ENCODE assay signal across 22 cellular contexts in genomic region chr4:8128096-8128856, GRCh38. TPM values are rescaled to one million over a fixed set of nuclear protein-coding genes. Genes with fewer than 3 reads are reported as not detected.
DNase-seq lines count a peak whose midpoint lies in the region; ATAC-seq, FAIRE-seq and TF ChIP-seq lines count a peak whose summit lies in the region.
"Had no signal": no experiment of that assay in that cellular context is flagged by ENCODE, and none has a peak within 500 bp of the region (broad histone marks: within the 10 kb centered on the region; RNA-seq: fewer than 3 reads in every experiment).

No MANE protein-coding gene starts in this region.

- TF ChIP-seq CTCF in dorsolateral prefrontal cortex (IDR thresholded peaks at IDR 0.05 in 54 of 56, conservative IDR thresholded peaks at IDR 0.05 in 2 of 56; ENCODE audit: low read depth in 1 of 56, partially characterized antibody in 56 of 56), result no peak

- peak in 2 of 3 donors; percentile 5 to 38 for DNase-seq in right cardiac atrium
- DNase-seq in Right ventricle myocardium superior, result no peak
- DNase-seq in SHP77 treated with DMSO at 0.1 percent for 48 hours (lab: John Stamatoyannopoulos, UW), result peak; percentile 61
- peak; percentile 65 for DNase-seq in iPS-NIHi11 (ENCODE audit: low spot score)
- DNase-seq in small intestine, result peak; percentile 45
- no peak for DNase-seq in dorsolateral prefrontal cortex
- DNase-seq in foreskin melanocyte, result no peak
- DNase-seq: activated CD4-positive, alpha-beta T cell treated with anti-CD3 and anti-CD28 coated beads, Interleukin-2, amount 50 U/mL, for 48 hours; activated naive CD4-positive, alpha-beta T cell treated with Interleukin-2 at 50 U/mL for 16 hours; amniotic stem cell; C1 segment of cervical spinal cord; NCI-H1105; NCI-H2107; NCI-H524 treated with DMSO at 0.1 percent for 48 hours; stimulated activated naive CD4-positive, alpha-beta T cell treated with Interleukin-2 at 50 U/mL for 16 hours; T-helper 2 cell had no signal

- H3K27ac ChIP-seq in right cardiac atrium (ENCODE audit: low read length), result no peak overlapping the region
- no peak overlapping the region for H3K27ac ChIP-seq in small intestine (ENCODE audit: low read depth in 1 of 2, low read length in 1 of 2)
- H3K27ac ChIP-seq in dorsolateral prefrontal cortex, result no peak overlapping the region
- H3K27ac ChIP-seq: cardiac muscle cell, SJCRH30 had no signal

- H3K4me1 ChIP-seq in right cardiac atrium (ENCODE audit: control insufficient read depth, insufficient read depth, low read length), result peaks cover 3% of the 10 kb centered on the region
- no peaks in the 10 kb centered on the region for H3K4me1 ChIP-seq in small intestine (ENCODE audit: control insufficient read depth in 2 of 2, insufficient read depth in 1 of 2, low read depth in 1 of 2, low read length in 1 of 2)

- intact Hi-C loops in right cardiac atrium (cut with DNase I), result no loop called here
- intact Hi-C loops in Right ventricle myocardium superior (cut with DNase I), result no loop called here
- intact Hi-C loops in dorsolateral prefrontal cortex (cut with DNase I), result no loop called here

- no peaks in the 10 kb centered on the region for H3K36me3 ChIP-seq in small intestine (ENCODE audit: control insufficient read depth in 2 of 2, insufficient read depth in 2 of 2, low read length in 2 of 2)
- H3K36me3 ChIP-seq: cardiac muscle cell, SJCRH30 had no signal

- H3K27me3 ChIP-seq in right cardiac atrium (ENCODE audit: control insufficient read depth, insufficient read depth) (no peaks in the 10 kb centered on the region), small intestine (ENCODE audit: control insufficient read depth in 2 of 2, insufficient read depth in 2 of 2, low read length in 2 of 2) (no peaks in the 10 kb centered on the region), dorsolateral prefrontal cortex (no peaks in the 10 kb centered on the region)
- H3K27me3 ChIP-seq: cardiac muscle cell had no signal

- FAIRE-seq in small intestine (lab: Jason Lieb, UNC), result no peak
- FAIRE-seq: G401.6 had no signal

- H3K4me3 ChIP-seq in right cardiac atrium (ENCODE audit: low read length) (no peak overlapping the region), small intestine (ENCODE audit: low read depth in 1 of 2, low read length in 2 of 2) (no peak overlapping the region), dorsolateral prefrontal cortex (no peak overlapping the region)
- H3K4me3 ChIP-seq: cardiac muscle cell, SJCRH30 had no signal

- no peaks in the 10 kb centered on the region for H3K9me3 ChIP-seq in right cardiac atrium (ENCODE audit: control insufficient read depth, low read length)
- H3K9me3 ChIP-seq in small intestine (ENCODE audit: control insufficient read depth, low read depth), result no peaks in the 10 kb centered on the region
- H3K9me3 ChIP-seq: SJCRH30 had no signal

- WGBS in right cardiac atrium, result 83% methylated on average over 19 of the region's 19 CpGs
- WGBS in small intestine, 3 donors, result 49 to 77% (median 63%) methylated on average over 19 of the region's 19 CpGs

- no peak for ATAC-seq in right cardiac atrium
- ATAC-seq in Right ventricle myocardium superior (ENCODE audit: poor library complexity), result no peak
- no peak for ATAC-seq in GM18520 (IDR thresholded peaks at IDR 0.05; ENCODE audit: unreplicated experiment)
- ATAC-seq: left lobe of liver; natural killer cell treated with Interleukin-12 subunit alpha and Interleukin-12 subunit beta and Interleukin-15 and Interleukin-18, amount 100 ng/mL, for 72 hours had no signal

RNA-seq across cellular contexts. Expression of gene ABLIM2, which starts 30.3 kb away (rescaled TPM):
- total RNA-seq in right cardiac atrium (10 to 100 TPM in 2 of 4 donors, 1 to 10 TPM in 2; 6.2 to 17.4 (median 9.6) TPM), Right ventricle myocardium superior (26.8 TPM), dorsolateral prefrontal cortex (100 to 1,000 TPM in 103 of 120 experiments, 10 to 100 TPM in 17; 43.2 to 185 (median 130) TPM)
- polyA plus RNA-seq in right cardiac atrium (4.2 TPM), small intestine (10 to 100 TPM in 1 of 3 donors, 1 to 10 TPM in 2; 1.1 to 12.7 (median 6.6) TPM)

Comparison
In these comparisons a context has a peak if more than half of its experiments do, and no peak if none do; other contexts are left out.
1. DNase-seq: peak in right cardiac atrium (2 of 3), SHP77 treated with DMSO at 0.1 percent for 48 hours (single experiment), iPS-NIHi11 (single experiment) and small intestine (single experiment); none in Right ventricle myocardium superior (single experiment), dorsolateral prefrontal cortex (0 of 10) and foreskin melanocyte (single experiment).